In genomic region chr5:68478306-68479091, GRCh38 we compare ENCODE assay signal across 15 cellular contexts.
A peak's percentile ranks its signal among the peaks of the same experiment; 100 is the strongest.
DNase-seq lines count a peak whose midpoint lies in the region; ATAC-seq and TF ChIP-seq lines count a peak whose summit lies in the region.
"Had no signal": no experiment of that assay in that cellular context is flagged by ENCODE, and none has a peak within 500 bp of the region (broad histone marks: within the 10 kb centered on the region; RNA-seq: fewer than 3 reads in every experiment).

No MANE protein-coding gene starts in this region.

- TF ChIP-seq EP300 in gastroesophageal sphincter (IDR thresholded peaks at IDR 0.05) = no peak

- intact Hi-C loops in gastrocnemius medialis (cut with DNase I; ENCODE audit: low total_unique reads) = no loop called here
- intact Hi-C loops in left colon (cut with DNase I, micrococcal nuclease) = no loop called here

- H3K4me1 ChIP-seq in SJCRH30 (peaks cover 31% of the 10 kb centered on the region), gastroesophageal sphincter (peaks cover 3 to 21% (median 4%) of the 10 kb centered on the region in 3 donors), gastrocnemius medialis (peaks cover 4 to 9% of the 10 kb centered on the region in 2 donors)

- DNase-seq in EH (ENCODE audit: low read depth) = peak; percentile 81
- peak; percentile 57 to 81 for DNase-seq in SJCRH30
- DNase-seq in gastrocnemius medialis = no peak
- no peak for DNase-seq in caudate nucleus (lab: John Stamatoyannopoulos, UW)
- no peak for DNase-seq in left colon
- DNase-seq in T1000 (lab: John Stamatoyannopoulos, UW) = no peak
- DNase-seq in mesenteric fat pad (ENCODE audit: low spot score) = no peak
- DNase-seq: activated CD4-positive, CD25-positive, alpha-beta regulatory T cell treated with anti-CD3 and anti-CD28 coated beads, Interleukin-2, amount 50 U/mL, for 72 hours; amygdala; effector memory CD8-positive, alpha-beta T cell; hypothalamus; midbrain; NCI-H1930; stimulated activated CD4-positive, alpha-beta T cell treated with anti-CD3 and anti-CD28 coated beads, Interleukin-4, amount 100 ng/mL, for 4 hours had no signal

- H3K27ac ChIP-seq in SJCRH30 (peak overlapping the region; percentile 42), gastroesophageal sphincter (peak overlapping the region in 3 of 4 donors; percentile 4 to 66 (median 28)), gastrocnemius medialis (peak overlapping the region; percentile 10 to 54 (median 24)), caudate nucleus (ENCODE audit: low read depth, low read length) (no peak overlapping the region)

- no peaks in the 10 kb centered on the region for H3K9me3 ChIP-seq in SJCRH30 (replicated peaks)
- H3K9me3 ChIP-seq in gastroesophageal sphincter = no peaks in the 10 kb centered on the region
- H3K9me3 ChIP-seq in gastrocnemius medialis = no peaks in the 10 kb centered on the region

- H3K4me3 ChIP-seq in SJCRH30 (no peak overlapping the region), gastroesophageal sphincter (no peak overlapping the region), gastrocnemius medialis (no peak overlapping the region)

- peak; percentile 54 for ATAC-seq in gastroesophageal sphincter
- ATAC-seq in gastrocnemius medialis = peak; percentile 21 to 70
- ATAC-seq in left colon = no peak
- ATAC-seq: effector memory CD8-positive, alpha-beta T cell had no signal

- 40 to 60% methylated on average over 1 to 2 of the region's 2 CpGs for WGBS in gastroesophageal sphincter (ENCODE audit: low coverage in 1 of 2), 2 donors

- TF ChIP-seq POLR2A in gastroesophageal sphincter (IDR thresholded peaks at IDR 0.05) (no peak), gastrocnemius medialis (IDR thresholded peaks at IDR 0.05) (no peak)

- H3K27me3 ChIP-seq in SJCRH30 = no peaks in the 10 kb centered on the region
- H3K27me3 ChIP-seq in gastroesophageal sphincter = no peaks in the 10 kb centered on the region
- H3K27me3 ChIP-seq in gastrocnemius medialis = no peaks in the 10 kb centered on the region

- TF ChIP-seq CTCF in gastroesophageal sphincter (IDR thresholded peaks at IDR 0.05) (no peak), gastrocnemius medialis (IDR thresholded peaks at IDR 0.05 in 4 of 5, conservative IDR thresholded peaks at IDR 0.05 in 1 of 5) (no peak)

- in situ Hi-C loops in gastrocnemius medialis (cut with MboI; ENCODE audit: low sequenced_read_pairs in 4 of 4) = no loop called here

- no peaks in the 10 kb centered on the region for H3K36me3 ChIP-seq in SJCRH30
- no peaks in the 10 kb centered on the region for H3K36me3 ChIP-seq in gastroesophageal sphincter
- H3K36me3 ChIP-seq in gastrocnemius medialis = no peaks in the 10 kb centered on the region

Comparison
In these comparisons a context has a peak if more than half of its experiments do, and no peak if none do; other contexts are left out.
1. DNase-seq: peak in EH (single experiment) and SJCRH30 (2 of 2); none in gastrocnemius medialis (0 of 2), caudate nucleus (0 of 61), left colon (0 of 2), T1000 (single experiment) and mesenteric fat pad (single experiment).